ENCODE assay signal across 16 cellular contexts in genomic region chr4:156948738-156949137, GRCh38. TPM values are rescaled to one million over a fixed set of nuclear protein-coding genes. Genes with fewer than 3 reads are reported as not detected.
DNase-seq lines count a peak whose midpoint lies in the region; ATAC-seq and TF ChIP-seq lines count a peak whose summit lies in the region.
"Had no signal": no experiment of that assay in that cellular context is flagged by ENCODE, and none has a peak within 500 bp of the region (broad histone marks: within the 10 kb centered on the region; RNA-seq: fewer than 3 reads in every experiment).

No MANE protein-coding gene starts in this region.

- no peak overlapping the region for H3K27ac Mint-ChIP-seq in natural killer cell treated with Interleukin-12 subunit alpha and Interleukin-12 subunit beta and Interleukin-15 and Interleukin-18, amount 100 ng/mL, for 72 hours
- H3K27ac Mint-ChIP-seq: activated B cell treated with CpG ODN at 0.5 μM for 24 hours; activated naive CD4-positive, alpha-beta T cell treated with anti-CD3 and anti-CD28 coated beads for 36 hours had no signal

- H3K36me3 ChIP-seq in ACC112 (ENCODE audit: insufficient read depth, low read length): no peaks in the 10 kb centered on the region
- H3K36me3 ChIP-seq in prostate gland: no peaks in the 10 kb centered on the region
- H3K36me3 ChIP-seq: cardiac muscle cell, heart right ventricle had no signal

- no peak overlapping the region for H3K4me3 Mint-ChIP-seq in natural killer cell treated with Interleukin-12 subunit alpha and Interleukin-12 subunit beta and Interleukin-15 and Interleukin-18, amount 100 ng/mL, for 72 hours
- H3K4me3 Mint-ChIP-seq: activated B cell treated with CpG ODN at 0.5 μM for 24 hours; activated naive CD4-positive, alpha-beta T cell treated with anti-CD3 and anti-CD28 coated beads for 36 hours had no signal

- ATAC-seq in GM19452 (IDR thresholded peaks at IDR 0.05; ENCODE audit: unreplicated experiment): no peak
- no peak for ATAC-seq in GM18909 (IDR thresholded peaks at IDR 0.05; ENCODE audit: poor library complexity, unreplicated experiment)
- ATAC-seq in natural killer cell treated with Interleukin-12 subunit alpha and Interleukin-12 subunit beta and Interleukin-15 and Interleukin-18, amount 100 ng/mL, for 72 hours: no peak
- no peak for ATAC-seq in HG03139 (IDR thresholded peaks at IDR 0.05; ENCODE audit: unreplicated experiment)

- no peak for TF ChIP-seq POLR2A in prostate gland (IDR thresholded peaks at IDR 0.05)

- peak overlapping the region; percentile 20 for H3K4me3 ChIP-seq in ACC112 (ENCODE audit: low read depth, low read length)
- H3K4me3 ChIP-seq in epithelial cell of proximal tubule (ENCODE audit: low read depth, low read length): peak overlapping the region; percentile 42
- no peak overlapping the region for H3K4me3 ChIP-seq in prostate gland
- H3K4me3 ChIP-seq: cardiac muscle cell, heart right ventricle had no signal

- H3K27me3 ChIP-seq in ACC112 (ENCODE audit: insufficient read depth, low read length): no peaks in the 10 kb centered on the region
- H3K27me3 ChIP-seq in prostate gland (replicated peaks; ENCODE audit: insufficient read depth): no peaks in the 10 kb centered on the region
- H3K27me3 ChIP-seq: cardiac muscle cell, heart right ventricle had no signal

- intact Hi-C loops in prostate gland (cut with DNase I): loop anchor here (10.0 kb wide), 1 partner anchor 124 kb away; no protein-coding TSS in a partner anchor

- TF ChIP-seq CTCF in epithelial cell of proximal tubule (conservative IDR thresholded peaks at IDR 0.05; ENCODE audit: low read depth, low read length): no peak
- TF ChIP-seq CTCF in prostate gland (IDR thresholded peaks at IDR 0.05): no peak

- whole genome bisulfite sequencing in prostate gland: 53% methylated on average over 3 of the region's 3 CpGs

- no peak overlapping the region for H2AFZ ChIP-seq in ACC112 (ENCODE audit: low read length, unreplicated experiment)

- no peaks in the 10 kb centered on the region for H3K4me1 Mint-ChIP-seq in natural killer cell treated with Interleukin-12 subunit alpha and Interleukin-12 subunit beta and Interleukin-15 and Interleukin-18, amount 100 ng/mL, for 72 hours (ENCODE audit: low read depth in 2 of 2)
- H3K4me1 Mint-ChIP-seq: activated B cell treated with CpG ODN at 0.5 μM for 24 hours had no signal

- H3K79me2 ChIP-seq in ACC112 (ENCODE audit: control insufficient read depth, insufficient read depth, low read length, unreplicated experiment): peaks cover 82% of the 10 kb centered on the region

- DNase-seq in NCI-H69 (lab: John Stamatoyannopoulos, UW): peak; percentile 33
- no peak for DNase-seq in epithelial cell of proximal tubule (ENCODE audit: low read depth)
- no peak for DNase-seq in prostate gland (ENCODE audit: low spot score)
- DNase-seq in natural killer cell treated with Interleukin-12 subunit alpha and Interleukin-12 subunit beta and Interleukin-15 and Interleukin-18, amount 100 ng/mL, for 72 hours (ENCODE audit: low spot score): no peak
- DNase-seq: activated B cell treated with CpG ODN at 0.5 μM for 24 hours; activated naive CD4-positive, alpha-beta T cell treated with anti-CD3 and anti-CD28 coated beads for 36 hours; COR-L47; heart right ventricle; NCI-H1048; retina; stimulated activated CD4-positive, alpha-beta T cell treated with anti-CD3 and anti-CD28 coated beads, Interleukin-2, amount 100 ng/mL, for 48 hours had no signal

- H3K27ac ChIP-seq in ACC112 (ENCODE audit: low read depth, low read length) (peak overlapping the region; percentile 97), prostate gland (peak overlapping the region; percentile 28 to 41)
- H3K27ac ChIP-seq: cardiac muscle cell had no signal

- H3K9me3 Mint-ChIP-seq in natural killer cell treated with Interleukin-12 subunit alpha and Interleukin-12 subunit beta and Interleukin-15 and Interleukin-18, amount 100 ng/mL, for 72 hours: peaks cover 6% of the 10 kb centered on the region
- H3K9me3 Mint-ChIP-seq: activated B cell treated with CpG ODN at 0.5 μM for 24 hours; activated naive CD4-positive, alpha-beta T cell treated with anti-CD3 and anti-CD28 coated beads for 36 hours had no signal

- no peaks in the 10 kb centered on the region for H3K36me3 Mint-ChIP-seq in natural killer cell treated with Interleukin-12 subunit alpha and Interleukin-12 subunit beta and Interleukin-15 and Interleukin-18, amount 100 ng/mL, for 72 hours

- no peaks in the 10 kb centered on the region for H3K27me3 Mint-ChIP-seq in natural killer cell treated with Interleukin-12 subunit alpha and Interleukin-12 subunit beta and Interleukin-15 and Interleukin-18, amount 100 ng/mL, for 72 hours
- H3K27me3 Mint-ChIP-seq: activated B cell treated with CpG ODN at 0.5 μM for 24 hours had no signal

- H3K4me1 ChIP-seq in ACC112 (ENCODE audit: control insufficient read depth, insufficient read depth, low read length, unreplicated experiment) (peaks cover 82% of the 10 kb centered on the region), prostate gland (replicated peaks) (no peaks in the 10 kb centered on the region)

- H3K9me3 ChIP-seq in prostate gland: no peaks in the 10 kb centered on the region
- H3K9me3 ChIP-seq: heart right ventricle had no signal

RNA-seq across cellular contexts. Expression of gene PDGFC, which starts 22.9 kb away (rescaled TPM):
- 56.7 and 64.7 TPM in 2 replicates for total RNA-seq in epithelial cell of proximal tubule
- total RNA-seq in prostate gland: 10 to 100 TPM; 18.6 to 36.8 TPM
- total RNA-seq in natural killer cell treated with Interleukin-12 subunit alpha and Interleukin-12 subunit beta and Interleukin-15 and Interleukin-18, amount 100 ng/mL, for 72 hours: not detected
- total RNA-seq: activated B cell treated with CpG ODN at 0.5 μM for 24 hours; activated naive CD4-positive, alpha-beta T cell treated with anti-CD3 and anti-CD28 coated beads for 36 hours had no signal

Comparison
In these comparisons a context has a peak if more than half of its experiments do, and no peak if none do; other contexts are left out.
1. H3K4me3 ChIP-seq: peak in ACC112 (single experiment) and epithelial cell of proximal tubule (single experiment); none in prostate gland (0 of 2).
2. RNA of gene PDGFC, which starts 22.9 kb away (total RNA-seq): 56.7 to 64.7 TPM in epithelial cell of proximal tubule and 18.6 to 36.8 TPM in prostate gland; not detected in natural killer cell treated with Interleukin-12 subunit alpha and Interleukin-12 subunit beta and Interleukin-15 and Interleukin-18, amount 100 ng/mL, for 72 hours; every median in the first group is over 10 times any median in the second.